ENCODE assay signal across 17 cellular contexts in the genomic region with DNA sequence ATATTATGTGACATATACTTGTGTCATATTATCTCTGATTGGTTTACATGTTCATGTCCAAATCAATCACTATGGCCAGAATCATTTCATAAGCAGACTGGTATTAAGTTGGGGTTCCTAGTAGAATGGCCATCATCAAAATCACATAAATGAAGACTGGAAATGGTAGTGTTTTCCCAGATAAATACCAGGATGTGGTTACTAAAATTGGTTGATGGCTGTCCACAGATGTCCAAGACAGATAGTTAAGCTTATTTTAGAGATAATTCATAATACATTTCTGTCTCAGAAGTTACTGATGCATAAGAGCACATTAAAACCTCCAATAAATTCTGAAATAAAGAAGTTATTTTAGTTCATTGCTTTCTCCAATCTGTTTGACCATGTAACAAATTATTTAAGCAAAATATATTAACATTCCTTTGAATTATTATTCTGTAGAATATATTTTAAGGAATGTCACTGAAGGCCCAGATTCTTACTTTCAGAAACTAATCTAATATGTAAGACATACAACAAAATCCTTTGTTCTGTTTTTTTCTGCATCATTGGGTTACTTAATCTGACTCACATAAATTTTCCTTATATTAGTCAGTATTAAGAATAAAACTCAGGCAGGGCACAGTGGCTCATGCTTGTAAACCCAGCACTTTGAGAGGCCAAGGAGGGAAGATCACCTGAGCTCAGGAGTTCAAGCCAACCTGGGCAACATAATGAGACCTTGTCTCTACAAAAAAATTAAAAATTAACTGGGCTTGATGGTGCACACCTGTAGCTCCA.
DNase-seq lines count a peak whose midpoint lies in the region; ATAC-seq and TF ChIP-seq lines count a peak whose summit lies in the region.
"Had no signal": no experiment of that assay in that cellular context is flagged by ENCODE, and none has a peak within 500 bp of the region (broad histone marks: within the 10 kb centered on the region; RNA-seq: fewer than 3 reads in every experiment).

No MANE protein-coding gene starts in this region.

- no peak for ATAC-seq in right cardiac atrium
- ATAC-seq: activated T-cell treated with anti-CD3 and anti-CD28 coated beads, Interleukin-2, amount 50 U/mL, for 4 hours; esophagus mucosa; Panc1; upper lobe of right lung had no signal

- no peaks in the 10 kb centered on the region for H3K36me3 ChIP-seq in smooth muscle cell (ENCODE audit: low read depth)
- H3K36me3 ChIP-seq: upper lobe of right lung had no signal

- peak overlapping the region; percentile 70 for H3K4me2 ChIP-seq in smooth muscle cell

- H3K4me1 ChIP-seq in smooth muscle cell (ENCODE audit: low read depth) (peaks cover 5% of the 10 kb centered on the region), right cardiac atrium (ENCODE audit: control insufficient read depth, insufficient read depth, low read length) (no peaks in the 10 kb centered on the region)
- H3K4me1 ChIP-seq: upper lobe of right lung had no signal

- H4K20me1 ChIP-seq in smooth muscle cell (ENCODE audit: low read depth): no peaks in the 10 kb centered on the region

- intact Hi-C loops in right cardiac atrium (cut with DNase I): no loop called here

- no peak overlapping the region for H2AFZ ChIP-seq in smooth muscle cell (ENCODE audit: low read depth)

- H3K27ac ChIP-seq in smooth muscle cell (ENCODE audit: low read depth) (peak overlapping the region; percentile 96), right cardiac atrium (ENCODE audit: low read length) (no peak overlapping the region)
- H3K27ac ChIP-seq: upper lobe of right lung had no signal

- H3K79me2 ChIP-seq in smooth muscle cell (ENCODE audit: low read depth): peaks cover 8% of the 10 kb centered on the region

- H3K4me3 ChIP-seq in smooth muscle cell (no peak overlapping the region), right cardiac atrium (ENCODE audit: low read length) (no peak overlapping the region)
- H3K4me3 ChIP-seq: lung, upper lobe of right lung had no signal

- H3F3A ChIP-seq in smooth muscle cell (ENCODE audit: low read depth): peaks cover 13% of the 10 kb centered on the region

- TF ChIP-seq CTCF in smooth muscle cell (IDR thresholded peaks at IDR 0.05; ENCODE audit: borderline replicate concordance, insufficient read depth, poor library complexity, severe bottlenecking): no peak

- H3K9me3 ChIP-seq in smooth muscle cell (replicated peaks; ENCODE audit: low read depth) (no peaks in the 10 kb centered on the region), right cardiac atrium (ENCODE audit: control insufficient read depth, low read length) (no peaks in the 10 kb centered on the region)
- H3K9me3 ChIP-seq: upper lobe of right lung had no signal

- H3K27me3 ChIP-seq in smooth muscle cell (ENCODE audit: low read depth) (no peaks in the 10 kb centered on the region), right cardiac atrium (ENCODE audit: control insufficient read depth, insufficient read depth) (no peaks in the 10 kb centered on the region)
- H3K27me3 ChIP-seq: upper lobe of right lung had no signal

- peak overlapping the region; percentile 62 for H3K9ac ChIP-seq in smooth muscle cell (ENCODE audit: low read depth)

- DNase-seq in HCEC 1CT (peak; percentile 79), T1000 (lab: John Stamatoyannopoulos, UW) (peak; percentile 27), fibroblast of peridontal ligament (ENCODE audit: extremely low read depth) (peak; percentile 3), smooth muscle cell (lab: John Stamatoyannopoulos, UW; ENCODE audit: unreplicated experiment) (no peak), NCI-H1694 treated with DMSO at 0.1 percent for 48 hours (lab: John Stamatoyannopoulos, UW) (no peak), NCI-H748 treated with DMSO at 0.1 percent for 48 hours (lab: John Stamatoyannopoulos, UW) (no peak), right cardiac atrium (no peak)
- DNase-seq: activated CD4-positive, alpha-beta T cell treated with anti-CD3 and anti-CD28 coated beads for 48 hours; activated T-cell treated with anti-CD3 and anti-CD28 coated beads, Interleukin-2, amount 50 U/mL, for 4 hours; KBM-7; NCI-H187 treated with DMSO at 0.1 percent for 48 hours; NCI-H524; stimulated activated naive CD4-positive, alpha-beta T cell; upper lobe of right lung had no signal

Comparison
In these comparisons a context has a peak if more than half of its experiments do, and no peak if none do; other contexts are left out.
1. DNase-seq: peak in HCEC 1CT (single experiment), T1000 (single experiment) and fibroblast of peridontal ligament (single experiment); none in smooth muscle cell (single experiment), NCI-H1694 treated with DMSO at 0.1 percent for 48 hours (single experiment), NCI-H748 treated with DMSO at 0.1 percent for 48 hours (single experiment) and right cardiac atrium (0 of 3).